Comparison of ENCODE assay signal across 1 cellular context in genomic region chr17:1395876-1396665, GRCh38.
TF ChIP-seq lines count a peak whose summit lies in the region.

No MANE protein-coding gene starts in this region.

TF ChIP-seq in K562, 482 proteins besides CTCF, POLR2A, EP300 and RAD21:
- TF ChIP-seq RBFOX2 (IDR thresholded peaks at IDR 0.05; ENCODE audit: low read depth, low read length) = peak; percentile 29; the same call in 1 of the 2 replicates
